Comparison of ENCODE assay signal across 11 cellular contexts in genomic region chr9:128607642-128608350, GRCh38. TPM values are rescaled to one million over a fixed set of nuclear protein-coding genes. Genes with fewer than 3 reads are reported as not detected.
DNase-seq lines count a peak whose midpoint lies in the region; TF ChIP-seq lines count a peak whose summit lies in the region.
"Had no signal": no experiment of that assay in that cellular context is flagged by ENCODE, and none has a peak within 500 bp of the region (broad histone marks: within the 10 kb centered on the region; RNA-seq: fewer than 3 reads in every experiment).

No MANE protein-coding gene starts in this region.

- H3K4me3 ChIP-seq in dorsolateral prefrontal cortex = peak overlapping the region in 1 of 59 donors; percentile 1

- peak overlapping the region in 48 of 59 donors; percentile 3 to 81 (median 59) for H3K27ac ChIP-seq in dorsolateral prefrontal cortex

- no peaks in the 10 kb centered on the region for H3K4me1 Mint-ChIP-seq in activated naive CD4-positive, alpha-beta T cell treated with anti-CD3 and anti-CD28 coated beads, Interleukin-2, amount 10 ng/mL, durations not matched to agents 7 days and 5 days

- no peak for TF ChIP-seq CTCF in dorsolateral prefrontal cortex (IDR thresholded peaks at IDR 0.05 in 54 of 56, conservative IDR thresholded peaks at IDR 0.05 in 2 of 56; ENCODE audit: low read depth in 1 of 56, partially characterized antibody in 56 of 56)

- no peaks in the 10 kb centered on the region for H3K27me3 ChIP-seq in dorsolateral prefrontal cortex

- peaks cover 64% of the 10 kb centered on the region for H3K36me3 Mint-ChIP-seq in activated naive CD4-positive, alpha-beta T cell treated with anti-CD3 and anti-CD28 coated beads, Interleukin-2, amount 10 ng/mL, durations not matched to agents 7 days and 5 days

- H3K27ac Mint-ChIP-seq in activated naive CD4-positive, alpha-beta T cell treated with anti-CD3 and anti-CD28 coated beads, Interleukin-2, amount 10 ng/mL, durations not matched to agents 7 days and 5 days = no peak overlapping the region
- H3K27ac Mint-ChIP-seq: naive thymus-derived CD8-positive, alpha-beta T cell had no signal

- CTCF ChIA-PET in activated naive CD4-positive, alpha-beta T cell treated with anti-CD3 and anti-CD28 coated beads, Interleukin-2, amount 10 ng/mL, durations not matched to agents 7 days and 5 days (lab: Charles Lee) = no interaction called here

- DNase-seq in A172 (ENCODE audit: low spot score) (peak; percentile 46), NCI-H2171 treated with DMSO at 0.1 percent for 48 hours (lab: John Stamatoyannopoulos, UW) (peak; percentile 74), dorsolateral prefrontal cortex (peak; percentile 44 to 97 (median 86)), midbrain (lab: John Stamatoyannopoulos, UW) (peak; percentile 83), AML-193 (lab: John Stamatoyannopoulos, UW) (no peak), ecto neural progenitor cell (ENCODE audit: low spot score) (no peak)
- DNase-seq in activated CD4-positive, alpha-beta T cell treated with anti-CD3 and anti-CD28 coated beads for 1 hour = no peak
- DNase-seq in activated naive CD4-positive, alpha-beta T cell treated with anti-CD3 and anti-CD28 coated beads, Interleukin-2, amount 10 ng/mL, durations not matched to agents 7 days and 5 days = no peak
- DNase-seq: activated CD4-positive, alpha-beta T cell treated with anti-CD3 and anti-CD28 coated beads, Interleukin-2, amount 50 U/mL, for 48 hours; GOT3; naive thymus-derived CD8-positive, alpha-beta T cell had no signal

- no peaks in the 10 kb centered on the region for H3K9me3 Mint-ChIP-seq in activated naive CD4-positive, alpha-beta T cell treated with anti-CD3 and anti-CD28 coated beads, Interleukin-2, amount 10 ng/mL, durations not matched to agents 7 days and 5 days
- H3K9me3 Mint-ChIP-seq: naive thymus-derived CD8-positive, alpha-beta T cell had no signal

- no peaks in the 10 kb centered on the region for H3K27me3 Mint-ChIP-seq in activated naive CD4-positive, alpha-beta T cell treated with anti-CD3 and anti-CD28 coated beads, Interleukin-2, amount 10 ng/mL, durations not matched to agents 7 days and 5 days
- H3K27me3 Mint-ChIP-seq: naive thymus-derived CD8-positive, alpha-beta T cell had no signal

- intact Hi-C loops in dorsolateral prefrontal cortex (cut with DNase I) = no loop called here

- no peak overlapping the region for H3K4me3 Mint-ChIP-seq in activated naive CD4-positive, alpha-beta T cell treated with anti-CD3 and anti-CD28 coated beads, Interleukin-2, amount 10 ng/mL, durations not matched to agents 7 days and 5 days
- H3K4me3 Mint-ChIP-seq: naive thymus-derived CD8-positive, alpha-beta T cell had no signal

RNA-seq across cellular contexts. Expression of gene DYNC2I2, which starts 48.9 kb away (rescaled TPM):
- 239 and 244 TPM in 2 replicates for total RNA-seq in A172 (2014; rRNA removed; shearing (Covaris generic))
- 10 to 100 TPM in 118 of 120 experiments, 1 to 10 TPM in 2; 9.3 to 27.2 (median 15.5) TPM for total RNA-seq in dorsolateral prefrontal cortex

RNA-seq across cellular contexts. Expression of gene SPTAN1, which starts 55.4 kb away (rescaled TPM):
- total RNA-seq in A172 (2014; rRNA removed; shearing (Covaris generic)) = 411 and 440 TPM in 2 replicates
- 1,000 to 10,000 TPM in 93 of 120 experiments, 100 to 1,000 TPM in 27; 588 to 1,376 (median 1,110) TPM for total RNA-seq in dorsolateral prefrontal cortex

Comparison
In these comparisons a context has a peak if more than half of its experiments do, and no peak if none do; other contexts are left out.
1. DNase-seq: peak in A172 (single experiment), NCI-H2171 treated with DMSO at 0.1 percent for 48 hours (single experiment), dorsolateral prefrontal cortex (10 of 10) and midbrain (single experiment); none in activated CD4-positive, alpha-beta T cell treated with anti-CD3 and anti-CD28 coated beads for 1 hour (single experiment), AML-193 (0 of 2), activated naive CD4-positive, alpha-beta T cell treated with anti-CD3 and anti-CD28 coated beads, Interleukin-2, amount 10 ng/mL, durations not matched to agents 7 days and 5 days (single experiment) and ecto neural progenitor cell (single experiment).